In genomic region chr1:56566040-56566774, GRCh38 we compare ENCODE assay signal across 1 cellular context.
TF ChIP-seq lines count a peak whose summit lies in the region.

No MANE protein-coding gene starts in this region.

TF ChIP-seq in HepG2, 621 proteins besides CTCF, POLR2A, EP300 and RAD21 (continued from another document and continues in another):
- TF ChIP-seq, protein P1, sequence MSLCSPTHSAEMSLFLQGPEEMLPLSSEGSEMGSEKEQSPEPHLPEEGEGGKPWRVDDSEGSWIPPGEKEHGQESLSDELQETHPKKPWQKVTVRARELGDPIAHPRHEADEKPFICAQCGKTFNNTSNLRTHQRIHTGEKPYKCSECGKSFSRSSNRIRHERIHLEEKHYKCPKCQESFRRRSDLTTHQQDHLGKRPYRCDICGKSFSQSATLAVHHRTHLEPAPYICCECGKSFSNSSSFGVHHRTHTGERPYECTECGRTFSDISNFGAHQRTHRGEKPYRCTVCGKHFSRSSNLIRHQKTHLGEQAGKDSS (CRISPR knock-in tag; IDR thresholded peaks at IDR 0.05; ENCODE audit: borderline replicate concordance, low read depth), result no peak
- 0 out of 2 replicates have a peak, but pooled peaks have one; percentile 13 for TF ChIP-seq DPF2 (CRISPR knock-in tag; IDR thresholded peaks at IDR 0.05; ENCODE audit: borderline replicate concordance, low read depth)
- no peak for TF ChIP-seq ZNF264 (CRISPR knock-in tag; IDR thresholded peaks at IDR 0.05)
- TF ChIP-seq ZNF674 (CRISPR knock-in tag; IDR thresholded peaks at IDR 0.05; ENCODE audit: low read depth), result no peak
- peak; percentile 75; the same call in 1 of the 2 replicates for TF ChIP-seq PHF21A (CRISPR knock-in tag; IDR thresholded peaks at IDR 0.05)
- TF ChIP-seq ATF7 (IDR thresholded peaks at IDR 0.05), result no peak; the same call in 1 of the 2 replicates
- TF ChIP-seq ATF7 (CRISPR knock-in tag; IDR thresholded peaks at IDR 0.05), result 0 out of 2 replicates have a peak, but pooled peaks have one; percentile 44
- TF ChIP-seq PLRG1 (conservative IDR thresholded peaks at IDR 0.05), result no peak
- TF ChIP-seq, protein P2, sequence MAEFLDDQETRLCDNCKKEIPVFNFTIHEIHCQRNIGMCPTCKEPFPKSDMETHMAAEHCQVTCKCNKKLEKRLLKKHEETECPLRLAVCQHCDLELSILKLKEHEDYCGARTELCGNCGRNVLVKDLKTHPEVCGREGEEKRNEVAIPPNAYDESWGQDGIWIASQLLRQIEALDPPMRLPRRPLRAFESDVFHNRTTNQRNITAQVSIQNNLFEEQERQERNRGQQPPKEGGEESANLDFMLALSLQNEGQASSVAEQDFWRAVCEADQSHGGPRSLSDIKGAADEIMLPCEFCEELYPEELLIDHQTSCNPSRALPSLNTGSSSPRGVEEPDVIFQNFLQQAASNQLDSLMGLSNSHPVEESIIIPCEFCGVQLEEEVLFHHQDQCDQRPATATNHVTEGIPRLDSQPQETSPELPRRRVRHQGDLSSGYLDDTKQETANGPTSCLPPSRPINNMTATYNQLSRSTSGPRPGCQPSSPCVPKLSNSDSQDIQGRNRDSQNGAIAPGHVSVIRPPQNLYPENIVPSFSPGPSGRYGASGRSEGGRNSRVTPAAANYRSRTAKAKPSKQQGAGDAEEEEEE (CRISPR knock-in tag; IDR thresholded peaks at IDR 0.05; ENCODE audit: borderline replicate concordance), result no peak
- peak; percentile 80 for TF ChIP-seq ARID5B (CRISPR knock-in tag; IDR thresholded peaks at IDR 0.05)
- TF ChIP-seq YEATS2 (CRISPR knock-in tag; IDR thresholded peaks at IDR 0.05; ENCODE audit: borderline replicate concordance), result no peak
- TF ChIP-seq KDM6A (CRISPR knock-in tag; IDR thresholded peaks at IDR 0.05; ENCODE audit: low read depth), result peak; percentile 61; the same call in 1 of the 2 replicates
- TF ChIP-seq, protein P3, sequence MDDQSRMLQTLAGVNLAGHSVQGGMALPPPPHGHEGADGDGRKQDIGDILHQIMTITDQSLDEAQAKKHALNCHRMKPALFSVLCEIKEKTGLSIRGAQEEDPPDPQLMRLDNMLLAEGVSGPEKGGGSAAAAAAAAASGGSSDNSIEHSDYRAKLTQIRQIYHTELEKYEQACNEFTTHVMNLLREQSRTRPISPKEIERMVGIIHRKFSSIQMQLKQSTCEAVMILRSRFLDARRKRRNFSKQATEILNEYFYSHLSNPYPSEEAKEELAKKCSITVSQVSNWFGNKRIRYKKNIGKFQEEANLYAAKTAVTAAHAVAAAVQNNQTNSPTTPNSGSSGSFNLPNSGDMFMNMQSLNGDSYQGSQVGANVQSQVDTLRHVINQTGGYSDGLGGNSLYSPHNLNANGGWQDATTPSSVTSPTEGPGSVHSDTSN (CRISPR knock-in tag; IDR thresholded peaks at IDR 0.05; ENCODE audit: borderline replicate concordance), result no peak
- no peak for TF ChIP-seq ZFP91 (CRISPR knock-in tag; IDR thresholded peaks at IDR 0.05; ENCODE audit: borderline replicate concordance)
- no peak for TF ChIP-seq KLF9 (CRISPR knock-in tag; IDR thresholded peaks at IDR 0.05; ENCODE audit: low read depth)
- peak; percentile 50; the same call in 1 of the 2 replicates for TF ChIP-seq MIXL1 (CRISPR knock-in tag; IDR thresholded peaks at IDR 0.05)
- no peak for TF ChIP-seq JUN (CRISPR knock-in tag; IDR thresholded peaks at IDR 0.05)
- TF ChIP-seq ZNF329 (CRISPR knock-in tag; IDR thresholded peaks at IDR 0.05; ENCODE audit: low read depth), result no peak
- TF ChIP-seq ZNF331 (CRISPR knock-in tag; IDR thresholded peaks at IDR 0.05), result 0 out of 2 replicates have a peak, but pooled peaks have one; percentile 14
- TF ChIP-seq PAXIP1 (CRISPR knock-in tag; conservative IDR thresholded peaks at IDR 0.05), result peak; percentile 90
- TF ChIP-seq CREM (IDR thresholded peaks at IDR 0.05), result peak; percentile 51; the same call in 1 of the 2 replicates
- no peak for TF ChIP-seq CREM (CRISPR knock-in tag; IDR thresholded peaks at IDR 0.05)
- TF ChIP-seq MAZ (IDR thresholded peaks at IDR 0.05; ENCODE audit: borderline replicate concordance, low read depth, low read length), result no peak
- no peak for TF ChIP-seq MAZ (CRISPR knock-in tag; IDR thresholded peaks at IDR 0.05; ENCODE audit: low read depth)
- 0 out of 2 replicates have a peak, but pooled peaks have one; percentile 41 for TF ChIP-seq KMT2A (CRISPR knock-in tag; IDR thresholded peaks at IDR 0.05)
- TF ChIP-seq, protein P4, sequence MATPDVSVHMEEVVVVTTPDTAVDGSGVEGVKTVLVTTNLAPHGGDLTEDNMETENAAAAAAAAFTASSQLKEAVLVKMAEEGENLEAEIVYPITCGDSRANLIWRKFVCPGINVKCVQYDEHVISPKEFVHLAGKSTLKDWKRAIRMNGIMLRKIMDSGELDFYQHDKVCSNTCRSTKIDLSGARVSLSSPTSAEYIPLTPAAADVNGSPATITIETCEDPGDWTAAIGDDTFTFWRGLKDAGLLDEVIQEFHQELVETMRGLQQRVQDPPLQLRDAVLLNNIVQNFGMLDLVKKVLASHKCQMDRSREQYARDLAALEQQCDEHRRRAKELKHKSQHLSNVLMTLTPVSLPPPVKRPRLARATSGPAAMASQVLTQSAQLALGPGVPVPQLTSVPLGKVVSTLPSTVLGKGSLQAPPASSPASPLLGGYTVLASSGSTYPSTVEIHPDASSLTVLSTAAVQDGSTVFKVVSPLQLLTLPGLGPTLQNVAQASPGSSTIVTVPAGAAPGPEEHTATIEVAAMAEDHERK (CRISPR knock-in tag; IDR thresholded peaks at IDR 0.05; ENCODE audit: low read depth), result no peak
- no peak for TF ChIP-seq ZNF207 (IDR thresholded peaks at IDR 0.05; ENCODE audit: borderline replicate concordance)
- peak; percentile 87 for TF ChIP-seq HNF4A (CRISPR knock-in tag; IDR thresholded peaks at IDR 0.05)
- no peak; the same call in 1 of the 2 replicates for TF ChIP-seq NR2C2 (CRISPR knock-in tag; IDR thresholded peaks at IDR 0.05; ENCODE audit: borderline replicate concordance)
- TF ChIP-seq TRIM22 (IDR thresholded peaks at IDR 0.05), result no peak
- TF ChIP-seq, protein P5, sequence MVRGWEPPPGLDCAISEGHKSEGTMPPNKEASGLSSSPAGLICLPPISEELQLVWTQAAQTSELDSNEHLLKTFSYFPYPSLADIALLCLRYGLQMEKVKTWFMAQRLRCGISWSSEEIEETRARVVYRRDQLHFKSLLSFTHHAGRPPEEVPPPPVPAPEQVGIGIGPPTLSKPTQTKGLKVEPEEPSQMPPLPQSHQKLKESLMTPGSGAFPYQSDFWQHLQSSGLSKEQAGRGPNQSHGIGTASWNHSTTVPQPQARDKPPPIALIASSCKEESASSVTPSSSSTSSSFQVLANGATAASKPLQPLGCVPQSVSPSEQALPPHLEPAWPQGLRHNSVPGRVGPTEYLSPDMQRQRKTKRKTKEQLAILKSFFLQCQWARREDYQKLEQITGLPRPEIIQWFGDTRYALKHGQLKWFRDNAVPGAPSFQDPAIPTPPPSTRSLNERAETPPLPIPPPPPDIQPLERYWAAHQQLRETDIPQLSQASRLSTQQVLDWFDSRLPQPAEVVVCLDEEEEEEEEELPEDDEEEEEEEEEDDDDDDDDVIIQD (CRISPR knock-in tag; IDR thresholded peaks at IDR 0.05; ENCODE audit: low read depth), result peak; percentile 5; the same call in 1 of the 2 replicates
- TF ChIP-seq, protein P6, sequence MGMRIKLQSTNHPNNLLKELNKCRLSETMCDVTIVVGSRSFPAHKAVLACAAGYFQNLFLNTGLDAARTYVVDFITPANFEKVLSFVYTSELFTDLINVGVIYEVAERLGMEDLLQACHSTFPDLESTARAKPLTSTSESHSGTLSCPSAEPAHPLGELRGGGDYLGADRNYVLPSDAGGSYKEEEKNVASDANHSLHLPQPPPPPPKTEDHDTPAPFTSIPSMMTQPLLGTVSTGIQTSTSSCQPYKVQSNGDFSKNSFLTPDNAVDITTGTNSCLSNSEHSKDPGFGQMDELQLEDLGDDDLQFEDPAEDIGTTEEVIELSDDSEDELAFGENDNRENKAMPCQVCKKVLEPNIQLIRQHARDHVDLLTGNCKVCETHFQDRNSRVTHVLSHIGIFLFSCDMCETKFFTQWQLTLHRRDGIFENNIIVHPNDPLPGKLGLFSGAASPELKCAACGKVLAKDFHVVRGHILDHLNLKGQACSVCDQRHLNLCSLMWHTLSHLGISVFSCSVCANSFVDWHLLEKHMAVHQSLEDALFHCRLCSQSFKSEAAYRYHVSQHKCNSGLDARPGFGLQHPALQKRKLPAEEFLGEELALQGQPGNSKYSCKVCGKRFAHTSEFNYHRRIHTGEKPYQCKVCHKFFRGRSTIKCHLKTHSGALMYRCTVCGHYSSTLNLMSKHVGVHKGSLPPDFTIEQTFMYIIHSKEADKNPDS (CRISPR knock-in tag; IDR thresholded peaks at IDR 0.05), result no peak
- no peak for TF ChIP-seq ZNF251 (CRISPR knock-in tag; IDR thresholded peaks at IDR 0.05)
- TF ChIP-seq FOXK1 (CRISPR knock-in tag; IDR thresholded peaks at IDR 0.05; ENCODE audit: borderline replicate concordance, low read depth), result 0 out of 2 replicates have a peak, but pooled peaks have one; percentile 35
- peak; percentile 30; the same call in 1 of the 2 replicates for TF ChIP-seq SALL1 (CRISPR knock-in tag; IDR thresholded peaks at IDR 0.05)
- TF ChIP-seq PITX1 (CRISPR knock-in tag; IDR thresholded peaks at IDR 0.05), result 0 out of 2 replicates have a peak, but pooled peaks have one; percentile 52
- no peak for TF ChIP-seq KAT8 (CRISPR knock-in tag; IDR thresholded peaks at IDR 0.05)
- TF ChIP-seq, protein P7, sequence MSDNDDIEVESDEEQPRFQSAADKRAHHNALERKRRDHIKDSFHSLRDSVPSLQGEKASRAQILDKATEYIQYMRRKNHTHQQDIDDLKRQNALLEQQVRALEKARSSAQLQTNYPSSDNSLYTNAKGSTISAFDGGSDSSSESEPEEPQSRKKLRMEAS (IDR thresholded peaks at IDR 0.05), result peak; percentile 82
